Comparison of ENCODE assay signal across 8 cellular contexts in the genomic region with DNA sequence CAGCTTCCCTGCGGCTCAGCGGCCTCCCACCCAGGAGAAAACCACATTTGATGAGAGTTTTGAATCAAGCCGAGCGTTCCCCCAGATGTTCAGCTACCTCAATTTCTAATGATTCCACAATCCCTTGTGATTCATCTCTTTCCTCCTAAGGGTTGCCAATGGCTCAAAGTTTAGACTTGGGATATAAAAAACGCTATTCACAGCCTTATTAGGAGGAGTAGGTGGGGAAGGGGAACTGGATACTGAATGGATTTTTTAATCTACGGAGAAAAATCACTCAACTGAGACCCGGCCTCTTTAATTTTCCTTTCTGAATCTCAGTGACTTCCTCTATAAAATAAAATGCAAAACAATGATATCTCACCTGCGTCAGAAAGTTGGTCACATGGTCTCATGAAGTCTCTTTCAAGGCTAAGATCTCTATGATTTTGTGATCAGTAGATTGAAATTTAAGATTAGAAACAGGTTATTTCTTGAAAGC.
DNase-seq lines count a peak whose midpoint lies in the region; ATAC-seq and TF ChIP-seq lines count a peak whose summit lies in the region.

No MANE protein-coding gene starts in this region.

- peaks cover 0 to 14% of the 10 kb centered on the region in 2 donors for H3K4me1 ChIP-seq in right atrium auricular region
- H3K4me1 ChIP-seq in skeletal muscle satellite cell (ENCODE audit: control insufficient read depth, insufficient read depth, low read length) = peaks cover 17% of the 10 kb centered on the region

- H3K9ac ChIP-seq in skeletal muscle satellite cell (ENCODE audit: low read depth, low read length) = peak overlapping the region; percentile 73

- peak overlapping the region; percentile 98 for H3K4me2 ChIP-seq in skeletal muscle satellite cell (ENCODE audit: low read length)

- H3K9me3 Mint-ChIP-seq in WTC11 = no peaks in the 10 kb centered on the region

- CTCF ChIA-PET in WTC11 (lab: Charles Lee) = interaction anchor here (0.9 to 1.0 kb wide), 2 partner anchors 12 to 356 kb away, joined by 3 read pairs; no protein-coding TSS in a partner anchor

- H3K9me3 ChIP-seq in right atrium auricular region (no peaks in the 10 kb centered on the region), skeletal muscle satellite cell (replicated peaks; ENCODE audit: low read length) (no peaks in the 10 kb centered on the region)

- H3K4me3 ChIP-seq in right atrium auricular region = peak overlapping the region; percentile 48 to 71
- H3K4me3 ChIP-seq in skeletal muscle satellite cell (ENCODE audit: low read length) = peak overlapping the region; percentile 78

- ATAC-seq in GM18517 (IDR thresholded peaks at IDR 0.05; ENCODE audit: unreplicated experiment) (peak; percentile 3), WTC11 (no peak), left colon (no peak), GM19328 (IDR thresholded peaks at IDR 0.05; ENCODE audit: unreplicated experiment) (no peak), GM21390 (IDR thresholded peaks at IDR 0.05; ENCODE audit: unreplicated experiment) (no peak)

- intact Hi-C loops in left colon (cut with DNase I, micrococcal nuclease) = loop anchor here in 1 of 2 donors (5.0 to 10.0 kb wide), 3 partner anchors 363 to 553 kb away; no protein-coding TSS in a partner anchor

- H3K4me3 Mint-ChIP-seq in WTC11 = peak overlapping the region; percentile 63

- H3K27me3 ChIP-seq in right atrium auricular region (no peaks in the 10 kb centered on the region), skeletal muscle satellite cell (ENCODE audit: control insufficient read depth, insufficient read depth, low read length) (no peaks in the 10 kb centered on the region)

- H3K27ac ChIP-seq in right atrium auricular region = peak overlapping the region; percentile 78 to 86

- no peaks in the 10 kb centered on the region for H3K36me3 ChIP-seq in right atrium auricular region
- no peaks in the 10 kb centered on the region for H3K36me3 ChIP-seq in skeletal muscle satellite cell (ENCODE audit: insufficient read depth, low read length)

- TF ChIP-seq CTCF in WTC11 (IDR thresholded peaks at IDR 0.05) = no peak
- TF ChIP-seq CTCF in right atrium auricular region (IDR thresholded peaks at IDR 0.05) = no peak

- DNase-seq in WTC11 (ENCODE audit: low spot score) (no peak), right atrium auricular region (ENCODE audit: low spot score) (no peak), left colon (no peak)
- no peak for DNase-seq in stimulated activated CD4-positive, alpha-beta T cell treated with anti-CD3 and anti-CD28 coated beads, Interleukin-4, amount 100 ng/mL, for 1 hour

- H3K4me1 Mint-ChIP-seq in WTC11 = peaks cover 50% of the 10 kb centered on the region

- POLR2A ChIA-PET in WTC11 (lab: Charles Lee) = no interaction called here

- H3K27me3 Mint-ChIP-seq in WTC11 (ENCODE audit: low read depth) = 0 out of 2 replicates have a peak, but pooled peaks cover 5% of the 10 kb centered on the region

- H3K27ac Mint-ChIP-seq in WTC11 = peak overlapping the region; percentile 76

- no peaks in the 10 kb centered on the region for H3K36me3 Mint-ChIP-seq in WTC11

TF ChIP-seq in WTC11, 78 proteins besides CTCF, POLR2A, EP300 and RAD21:
- TF ChIP-seq ZNF219 (CRISPR knock-in tag; IDR thresholded peaks at IDR 0.05; ENCODE audit: borderline replicate concordance) (no peak), MYBL2 (CRISPR knock-in tag; IDR thresholded peaks at IDR 0.05) (no peak), NR3C1 (CRISPR knock-in tag; conservative IDR thresholded peaks at IDR 0.05; ENCODE audit: low read depth) (no peak)
- TF ChIP-seq, protein P1, sequence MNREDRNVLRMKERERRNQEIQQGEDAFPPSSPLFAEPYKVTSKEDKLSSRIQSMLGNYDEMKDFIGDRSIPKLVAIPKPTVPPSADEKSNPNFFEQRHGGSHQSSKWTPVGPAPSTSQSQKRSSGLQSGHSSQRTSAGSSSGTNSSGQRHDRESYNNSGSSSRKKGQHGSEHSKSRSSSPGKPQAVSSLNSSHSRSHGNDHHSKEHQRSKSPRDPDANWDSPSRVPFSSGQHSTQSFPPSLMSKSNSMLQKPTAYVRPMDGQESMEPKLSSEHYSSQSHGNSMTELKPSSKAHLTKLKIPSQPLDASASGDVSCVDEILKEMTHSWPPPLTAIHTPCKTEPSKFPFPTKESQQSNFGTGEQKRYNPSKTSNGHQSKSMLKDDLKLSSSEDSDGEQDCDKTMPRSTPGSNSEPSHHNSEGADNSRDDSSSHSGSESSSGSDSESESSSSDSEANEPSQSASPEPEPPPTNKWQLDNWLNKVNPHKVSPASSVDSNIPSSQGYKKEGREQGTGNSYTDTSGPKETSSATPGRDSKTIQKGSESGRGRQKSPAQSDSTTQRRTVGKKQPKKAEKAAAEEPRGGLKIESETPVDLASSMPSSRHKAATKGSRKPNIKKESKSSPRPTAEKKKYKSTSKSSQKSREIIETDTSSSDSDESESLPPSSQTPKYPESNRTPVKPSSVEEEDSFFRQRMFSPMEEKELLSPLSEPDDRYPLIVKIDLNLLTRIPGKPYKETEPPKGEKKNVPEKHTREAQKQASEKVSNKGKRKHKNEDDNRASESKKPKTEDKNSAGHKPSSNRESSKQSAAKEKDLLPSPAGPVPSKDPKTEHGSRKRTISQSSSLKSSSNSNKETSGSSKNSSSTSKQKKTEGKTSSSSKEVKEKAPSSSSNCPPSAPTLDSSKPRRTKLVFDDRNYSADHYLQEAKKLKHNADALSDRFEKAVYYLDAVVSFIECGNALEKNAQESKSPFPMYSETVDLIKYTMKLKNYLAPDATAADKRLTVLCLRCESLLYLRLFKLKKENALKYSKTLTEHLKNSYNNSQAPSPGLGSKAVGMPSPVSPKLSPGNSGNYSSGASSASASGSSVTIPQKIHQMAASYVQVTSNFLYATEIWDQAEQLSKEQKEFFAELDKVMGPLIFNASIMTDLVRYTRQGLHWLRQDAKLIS (CRISPR knock-in tag; IDR thresholded peaks at IDR 0.05; ENCODE audit: borderline replicate concordance) = no peak
- TF ChIP-seq, protein P2, sequence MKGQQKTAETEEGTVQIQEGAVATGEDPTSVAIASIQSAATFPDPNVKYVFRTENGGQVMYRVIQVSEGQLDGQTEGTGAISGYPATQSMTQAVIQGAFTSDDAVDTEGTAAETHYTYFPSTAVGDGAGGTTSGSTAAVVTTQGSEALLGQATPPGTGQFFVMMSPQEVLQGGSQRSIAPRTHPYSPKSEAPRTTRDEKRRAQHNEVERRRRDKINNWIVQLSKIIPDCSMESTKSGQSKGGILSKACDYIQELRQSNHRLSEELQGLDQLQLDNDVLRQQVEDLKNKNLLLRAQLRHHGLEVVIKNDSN (CRISPR knock-in tag; IDR thresholded peaks at IDR 0.05) = no peak
